ENCODE assay signal across 10 cellular contexts in the genomic region with DNA sequence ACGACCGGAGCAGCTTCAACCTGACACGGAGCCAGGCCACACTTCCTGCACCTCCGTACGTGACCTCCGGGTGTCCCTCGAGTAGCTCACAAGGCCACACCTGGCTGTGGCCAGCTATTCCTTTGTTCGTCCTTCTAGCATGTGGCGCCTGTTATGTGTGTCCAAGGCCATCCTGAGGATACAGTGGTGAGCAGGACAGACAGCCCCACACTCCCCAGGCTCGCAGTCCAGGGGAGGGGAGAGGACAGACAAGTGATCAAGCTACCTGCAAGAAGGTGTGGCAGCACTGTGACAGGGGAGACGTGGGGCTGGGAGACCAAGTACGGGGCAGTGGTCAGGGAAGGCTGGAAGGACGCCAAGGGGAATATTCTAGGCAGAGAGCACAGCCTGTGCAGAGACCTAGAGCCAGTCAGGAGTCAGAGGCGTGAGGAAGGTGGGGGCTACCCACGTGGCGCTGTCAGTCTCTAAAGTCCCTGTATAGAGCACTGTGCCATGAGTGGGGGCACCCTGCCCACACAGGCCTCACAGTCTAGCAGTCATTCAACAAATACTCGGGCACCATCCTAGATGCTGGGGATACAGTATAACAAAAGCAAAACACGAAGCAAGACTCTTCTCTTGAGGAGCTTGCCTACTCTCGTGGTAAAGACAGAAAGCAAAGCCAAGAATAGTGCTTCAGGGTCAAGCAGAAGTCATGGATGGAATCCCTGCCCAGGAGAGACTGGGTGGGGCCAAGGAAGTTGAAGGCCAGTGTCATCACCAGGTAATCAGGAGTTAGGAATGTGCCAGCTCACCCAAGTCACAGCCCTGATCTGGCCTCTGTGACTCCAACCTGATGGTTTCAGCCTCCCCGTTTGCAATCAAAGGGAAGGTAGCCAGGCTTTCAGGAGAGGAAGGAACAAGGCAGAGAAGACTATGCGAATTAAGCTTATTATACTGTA. TPM values are rescaled to one million over a fixed set of nuclear protein-coding genes. Genes with fewer than 3 reads are reported as not detected.
DNase-seq lines count a peak whose midpoint lies in the region; ATAC-seq, FAIRE-seq and TF ChIP-seq lines count a peak whose summit lies in the region.
"Had no signal": no experiment of that assay in that cellular context is flagged by ENCODE, and none has a peak within 500 bp of the region (broad histone marks: within the 10 kb centered on the region; RNA-seq: fewer than 3 reads in every experiment).

No MANE protein-coding gene starts in this region.

- no peak overlapping the region for H3K4me3 Mint-ChIP-seq in GM23338
- H3K4me3 Mint-ChIP-seq: dendritic cell treated with granulocyte-macrophage colony-stimulating factor and Interleukin-4, amounts not matched to agents 40 ng/mL and 50 ng/mL, for 4 days; T-cell had no signal

- DNase-seq in GM23338 (ENCODE audit: low spot score) (peak; percentile 79), OCI-LY7 (ENCODE audit: low spot score) (peak; percentile 8), fibroblast of the aortic adventitia (ENCODE audit: low read depth) (peak; percentile 25), small intestine (peak; percentile 35), sigmoid colon (no peak)
- DNase-seq: ovary, T-cell had no signal

- CTCF ChIA-PET in OCI-LY7 (lab: Charles Lee; ENCODE audit: unreplicated experiment), result interaction anchor here (0.5 to 0.6 kb wide), 2 partner anchors 16 to 228 kb away, joined by 3 to 4 read pairs; no protein-coding TSS in a partner anchor

- no peak overlapping the region for H3K27ac ChIP-seq in GM23338 (ENCODE audit: low read depth)
- H3K27ac ChIP-seq in OCI-LY7 (ENCODE audit: low read depth, low read length, poor library complexity, severe bottlenecking), result no peak overlapping the region
- H3K27ac ChIP-seq in small intestine (ENCODE audit: low read depth in 1 of 2, low read length in 1 of 2), result no peak overlapping the region
- H3K27ac ChIP-seq in sigmoid colon, result no peak overlapping the region
- H3K27ac ChIP-seq: ovary had no signal

- no peak overlapping the region for H3K4me2 ChIP-seq in GM23338
- H3K4me2 ChIP-seq in OCI-LY7 (ENCODE audit: low read length), result no peak overlapping the region

- H3K4me1 ChIP-seq in GM23338 (ENCODE audit: insufficient read depth) (no peaks in the 10 kb centered on the region), OCI-LY7 (ENCODE audit: insufficient read depth, low read length, poor library complexity, severe bottlenecking) (no peaks in the 10 kb centered on the region), small intestine (ENCODE audit: control insufficient read depth in 2 of 2, insufficient read depth in 1 of 2, low read depth in 1 of 2, low read length in 1 of 2) (no peaks in the 10 kb centered on the region), sigmoid colon (no peaks in the 10 kb centered on the region)

- H2AFZ ChIP-seq in GM23338 (peak overlapping the region; percentile 97), OCI-LY7 (ENCODE audit: low read length) (no peak overlapping the region)

- H3K36me3 ChIP-seq in GM23338 (ENCODE audit: insufficient read depth) (no peaks in the 10 kb centered on the region), OCI-LY7 (ENCODE audit: insufficient read depth, low read length) (no peaks in the 10 kb centered on the region), small intestine (ENCODE audit: control insufficient read depth in 2 of 2, insufficient read depth in 2 of 2, low read length in 2 of 2) (no peaks in the 10 kb centered on the region), sigmoid colon (no peaks in the 10 kb centered on the region)
- H3K36me3 ChIP-seq: ovary had no signal

- no peaks in the 10 kb centered on the region for H3K9me3 ChIP-seq in OCI-LY7 (ENCODE audit: low read length)
- no peaks in the 10 kb centered on the region for H3K9me3 ChIP-seq in small intestine (ENCODE audit: control insufficient read depth, low read depth)
- no peaks in the 10 kb centered on the region for H3K9me3 ChIP-seq in sigmoid colon
- H3K9me3 ChIP-seq: ovary had no signal

- no peaks in the 10 kb centered on the region for H3K27me3 ChIP-seq in GM23338 (ENCODE audit: insufficient read depth)
- no peaks in the 10 kb centered on the region for H3K27me3 ChIP-seq in small intestine (ENCODE audit: control insufficient read depth in 2 of 2, insufficient read depth in 2 of 2, low read length in 2 of 2)
- H3K27me3 ChIP-seq in sigmoid colon, result no peaks in the 10 kb centered on the region
- H3K27me3 ChIP-seq: ovary had no signal

- POLR2A ChIA-PET in OCI-LY7 (lab: Charles Lee), result interaction anchor here (0.5 to 2.0 kb wide), 3 partner anchors 19 to 227 kb away, joined by 3 to 5 read pairs (median 3); no protein-coding TSS in a partner anchor

- peak; percentile 88 for ATAC-seq in GM23338
- ATAC-seq in HG03175 (IDR thresholded peaks at IDR 0.05; ENCODE audit: unreplicated experiment), result no peak
- no peak for ATAC-seq in HG02885 (IDR thresholded peaks at IDR 0.05; ENCODE audit: poor library complexity, unreplicated experiment)
- ATAC-seq: T-cell had no signal

- no peaks in the 10 kb centered on the region for H3K79me2 ChIP-seq in GM23338 (replicated peaks; ENCODE audit: insufficient read depth)
- H3K79me2 ChIP-seq in OCI-LY7 (ENCODE audit: insufficient read depth, low read depth, low read length), result no peaks in the 10 kb centered on the region

- H3K27me3 Mint-ChIP-seq in GM23338 (ENCODE audit: insufficient read depth, low read depth, poor library complexity), result peaks cover 6% of the 10 kb centered on the region
- H3K27me3 Mint-ChIP-seq: dendritic cell treated with granulocyte-macrophage colony-stimulating factor and Interleukin-4, amounts not matched to agents 40 ng/mL and 50 ng/mL, for 4 days; T-cell had no signal

- 87 to 91% (median 91%) methylated on average over 21 of the region's 21 CpGs for WGBS in small intestine, 3 donors
- 87 to 93% methylated on average over 21 of the region's 21 CpGs for WGBS in sigmoid colon, 2 donors

- no peak for FAIRE-seq in small intestine (lab: Jason Lieb, UNC)

- no TSS peak for BruUV-seq in OCI-LY7 (replicated peaks; lab: Mats Ljungman, UMichigan)

- peaks cover 6% of the 10 kb centered on the region for H3K4me1 Mint-ChIP-seq in GM23338

- H3K36me3 Mint-ChIP-seq in GM23338 (ENCODE audit: low read depth), result peaks cover 2% of the 10 kb centered on the region; the same call in 1 of the 3 replicates
- H3K36me3 Mint-ChIP-seq: T-cell had no signal

- H3F3A ChIP-seq in GM23338 (replicated peaks; ENCODE audit: low read depth), result no peaks in the 10 kb centered on the region

- intact Hi-C loops in OCI-LY7 (cut with micrococcal nuclease; ENCODE audit: unreplicated experiment) (no loop called here), sigmoid colon (cut with DNase I) (no loop called here)

- H3K9me2 ChIP-seq in GM23338 (ENCODE audit: insufficient read depth) (no peaks in the 10 kb centered on the region), OCI-LY7 (ENCODE audit: insufficient read depth, low read length) (no peaks in the 10 kb centered on the region)

- no peak for TF ChIP-seq EP300 in sigmoid colon (IDR thresholded peaks at IDR 0.05)

- TF ChIP-seq CTCF in GM23338 (conservative IDR thresholded peaks at IDR 0.05; ENCODE audit: low read depth in 2 of 2) (peak; percentile 46 to 72), OCI-LY7 (conservative IDR thresholded peaks at IDR 0.05; ENCODE audit: low read length) (0 out of 2 replicates have a peak, but pooled peaks have one; percentile 15), fibroblast of the aortic adventitia (IDR thresholded peaks at IDR 0.05; ENCODE audit: insufficient read depth, low read length) (no peak), sigmoid colon (IDR thresholded peaks at IDR 0.05) (no peak)

- 0 out of 2 replicates have a peak overlapping the region, but pooled peaks have one; percentile 18 for H3K27ac Mint-ChIP-seq in GM23338
- H3K27ac Mint-ChIP-seq: dendritic cell treated with granulocyte-macrophage colony-stimulating factor and Interleukin-4, amounts not matched to agents 40 ng/mL and 50 ng/mL, for 4 days; T-cell had no signal

- H4K20me1 ChIP-seq in GM23338 (replicated peaks; ENCODE audit: insufficient read depth) (no peaks in the 10 kb centered on the region), OCI-LY7 (ENCODE audit: insufficient read depth, low read length) (no peaks in the 10 kb centered on the region)

- H3K4me3 ChIP-seq in GM23338 (no peak overlapping the region), OCI-LY7 (ENCODE audit: low read depth, low read length, poor library complexity, severe bottlenecking) (no peak overlapping the region), fibroblast of the aortic adventitia (ENCODE audit: low read depth, low read length) (no peak overlapping the region), small intestine (ENCODE audit: low read depth in 1 of 2, low read length in 2 of 2) (no peak overlapping the region), sigmoid colon (no peak overlapping the region)
- H3K4me3 ChIP-seq: ovary had no signal

- no peaks in the 10 kb centered on the region for H3K9me3 Mint-ChIP-seq in GM23338
- H3K9me3 Mint-ChIP-seq: dendritic cell treated with granulocyte-macrophage colony-stimulating factor and Interleukin-4, amounts not matched to agents 40 ng/mL and 50 ng/mL, for 4 days; T-cell had no signal

- TF ChIP-seq POLR2A in sigmoid colon (IDR thresholded peaks at IDR 0.05), result no peak

TF ChIP-seq in GM23338, 12 proteins besides CTCF, POLR2A, EP300 and RAD21 (continues in another document):
- TF ChIP-seq POLR2AphosphoS5 (IDR thresholded peaks at IDR 0.05; ENCODE audit: low read depth) (no peak), EZH2 (IDR thresholded peaks at IDR 0.05; ENCODE audit: low read depth, unreplicated experiment) (no peak), ZNF114 (CRISPR knock-in tag; IDR thresholded peaks at IDR 0.05) (no peak), ZNF331 (CRISPR knock-in tag; IDR thresholded peaks at IDR 0.05; ENCODE audit: low read depth) (no peak), NANOG (IDR thresholded peaks at IDR 0.05; ENCODE audit: borderline replicate concordance) (no peak), EZH2phosphoT487 (IDR thresholded peaks at IDR 0.05; ENCODE audit: unreplicated experiment) (no peak), CREB1 (CRISPR knock-in tag; IDR thresholded peaks at IDR 0.05; ENCODE audit: low read depth) (no peak)

RNA-seq across cellular contexts. Expression of a gene that starts 58.6 kb away (rescaled TPM):
- total RNA-seq in GM23338 (2014; rRNA removed; shearing (Covaris generic)), result 5.6 and 10.8 TPM in 2 replicates
- 3.7 and 4.2 TPM in 2 replicates for polyA plus RNA-seq in GM23338 (2016; fragmentation: Nextera tagmentation; extraction: Ambion mirVana)
- total RNA-seq in OCI-LY7 (2014; rRNA removed; shearing (Covaris generic)), result not detected in 2 replicates
- total RNA-seq in OCI-LY7 (2022), result not detected in 2 replicates
- total RNA-seq in fibroblast of the aortic adventitia (ENCODE audit: low replicate concordance), result 3.1 and 4.7 TPM in 2 replicates
- polyA plus RNA-seq in small intestine, result 1 to 10 TPM in 1 of 3 donors, under 1 TPM in 1, not detected in 1; 0.54 to 1.7 TPM
- total RNA-seq in sigmoid colon, result 1 to 10 TPM in 3 of 4 donors, under 1 TPM in 1; 0.71 to 2.5 (median 1.6) TPM
- polyA plus RNA-seq in sigmoid colon, result 1 to 10 TPM in 2 of 3 donors, under 1 TPM in 1; 0.60 to 2.8 (median 2.3) TPM

Comparison
In these comparisons a context has a peak if more than half of its experiments do, and no peak if none do; other contexts are left out.
1. CTCF ChIP-seq: peak in GM23338 (2 of 2) and OCI-LY7 (single experiment); none in fibroblast of the aortic adventitia (single experiment) and sigmoid colon (0 of 4).